8 cellular contexts compared by ENCODE assay signal in genomic region chr19:49676690-49677231, GRCh38. TPM values are rescaled to one million over a fixed set of nuclear protein-coding genes. Genes with fewer than 3 reads are reported as not detected.
DNase-seq lines count a peak whose midpoint lies in the region; ATAC-seq and TF ChIP-seq lines count a peak whose summit lies in the region.

No MANE protein-coding gene starts in this region.

- peak overlapping the region; percentile 99 for H3K27ac Mint-ChIP-seq in activated naive CD8-positive, alpha-beta T cell

- peak overlapping the region; percentile 94 for H3K4me3 Mint-ChIP-seq in activated naive CD8-positive, alpha-beta T cell

- peak; percentile 98 for DNase-seq in GF-D8 (lab: John Stamatoyannopoulos, UW)
- DNase-seq in NCI-H1092 (lab: John Stamatoyannopoulos, UW) = peak; percentile 98
- peak; percentile 100 for DNase-seq in glomerular visceral epithelial cell (ENCODE audit: extremely low spot score)
- peak; percentile 100 for DNase-seq in occipital lobe (lab: John Stamatoyannopoulos, UW)

- H3K9me3 Mint-ChIP-seq in activated naive CD8-positive, alpha-beta T cell (ENCODE audit: low read depth) = no peaks in the 10 kb centered on the region

- H3K27ac ChIP-seq in temporal lobe (ENCODE audit: low read depth, low read length) = peak overlapping the region; percentile 94

- no peaks in the 10 kb centered on the region for H3K36me3 Mint-ChIP-seq in activated naive CD8-positive, alpha-beta T cell

- H3K27me3 Mint-ChIP-seq in activated naive CD8-positive, alpha-beta T cell = no peaks in the 10 kb centered on the region

- H3K4me1 Mint-ChIP-seq in activated naive CD8-positive, alpha-beta T cell (ENCODE audit: low read depth) = peaks cover 34% of the 10 kb centered on the region

- ATAC-seq in HG02610 (IDR thresholded peaks at IDR 0.05; ENCODE audit: unreplicated experiment) (peak; percentile 73), SK-N-SH treated with all-trans-retinoic acid at 6 μM for 48 hours (peak; percentile 81)

TF ChIP-seq in SK-N-SH treated with all-trans-retinoic acid at 6 μM for 48 hours, 23 proteins besides CTCF, POLR2A, EP300 and RAD21:
- TF ChIP-seq ZFP30 (CRISPR knock-in tag; IDR thresholded peaks at IDR 0.05) (no peak), TSHZ2 (CRISPR knock-in tag; IDR thresholded peaks at IDR 0.05) (no peak), ZFP3 (CRISPR knock-in tag; IDR thresholded peaks at IDR 0.05) (no peak), ESRRG (CRISPR knock-in tag; IDR thresholded peaks at IDR 0.05) (no peak), ZNF8 (CRISPR knock-in tag; IDR thresholded peaks at IDR 0.05) (no peak), PPARA (CRISPR knock-in tag; IDR thresholded peaks at IDR 0.05; ENCODE audit: borderline replicate concordance) (no peak)

RNA-seq across cellular contexts. Expression of gene PRMT1, which starts 0.3 kb away (rescaled TPM):
- total RNA-seq in occipital lobe (177 TPM), temporal lobe (160 TPM)

RNA-seq across cellular contexts. Expression of gene BCL2L12, which starts 11.0 kb away (rescaled TPM):
- not detected for total RNA-seq in occipital lobe
- 0.25 TPM for total RNA-seq in temporal lobe

RNA-seq across cellular contexts. Expression of gene IRF3, which starts 11.1 kb away (rescaled TPM):
- 8.1 TPM for total RNA-seq in occipital lobe
- 13.8 TPM for total RNA-seq in temporal lobe

RNA-seq across cellular contexts. Expression of gene ADM5, which starts 12.6 kb away (rescaled TPM):
- total RNA-seq in occipital lobe = 0.78 TPM
- total RNA-seq in temporal lobe = 0.49 TPM

RNA-seq across cellular contexts. Expression of gene CPT1C, which starts 14.2 kb away (rescaled TPM):
- total RNA-seq in occipital lobe (42.1 TPM), temporal lobe (40.6 TPM)

Comparison
In these comparisons a context has a peak if more than half of its experiments do, and no peak if none do; other contexts are left out.
1. Peak in every context shown above with its lines: DNase-seq, ATAC-seq and H3K27ac ChIP-seq.